ENCODE assay signal across 9 cellular contexts in genomic region chr13:81639984-81640582, GRCh38.
DNase-seq lines count a peak whose midpoint lies in the region; ATAC-seq and TF ChIP-seq lines count a peak whose summit lies in the region.
"Had no signal": no experiment of that assay in that cellular context is flagged by ENCODE, and none has a peak within 500 bp of the region (broad histone marks: within the 10 kb centered on the region; RNA-seq: fewer than 3 reads in every experiment).

No MANE protein-coding gene starts in this region.

- peak; percentile 34 for TF ChIP-seq CTCF in liver (IDR thresholded peaks at IDR 0.05; ENCODE audit: low read depth, low read length, missing input control)
- no peak for TF ChIP-seq CTCF in heart left ventricle (IDR thresholded peaks at IDR 0.05)

- no peak overlapping the region for H3K4me3 ChIP-seq in adipocyte (ENCODE audit: low read length)
- H3K4me3 ChIP-seq in liver (ENCODE audit: low read depth in 1 of 3, low read length in 3 of 3) = no peak overlapping the region
- H3K4me3 ChIP-seq in heart left ventricle = no peak overlapping the region
- H3K4me3 ChIP-seq: ovary had no signal

- intact Hi-C loops in heart left ventricle (cut with DNase I) = no loop called here

- H3K36me3 ChIP-seq in adipocyte (ENCODE audit: control insufficient read depth, insufficient read depth, low read length, severe bottlenecking) (no peaks in the 10 kb centered on the region), liver (ENCODE audit: control insufficient read depth in 4 of 4, insufficient read depth in 3 of 4, low read depth in 1 of 4, low read length in 3 of 4) (no peaks in the 10 kb centered on the region), heart left ventricle (no peaks in the 10 kb centered on the region)
- H3K36me3 ChIP-seq: ovary had no signal

- TF ChIP-seq POLR2A in heart left ventricle (IDR thresholded peaks at IDR 0.05) = no peak

- DNase-seq in EL (peak; percentile 0), HuH-7 (ENCODE audit: low spot score) (peak; percentile 7), adipocyte (ENCODE audit: low read depth) (peak; percentile 13), mesenteric fat pad (ENCODE audit: low spot score) (no peak), heart left ventricle (no peak), NCI-H2107 (lab: John Stamatoyannopoulos, UW) (no peak)
- DNase-seq: ovary had no signal

- peak; percentile 43 to 58 for TF ChIP-seq RAD21 in liver (IDR thresholded peaks at IDR 0.05)

- 52% methylated on average over 4 of the region's 4 CpGs for WGBS in liver
- WGBS in heart left ventricle, 4 donors = 79 to 86% (median 82%) methylated on average over 4 of the region's 4 CpGs

- H3K9me3 ChIP-seq in adipocyte (ENCODE audit: control insufficient read depth, low read length) (no peaks in the 10 kb centered on the region), liver (ENCODE audit: control insufficient read depth in 4 of 4, low read length in 3 of 4) (no peaks in the 10 kb centered on the region), heart left ventricle (peaks cover 0 to 4% (median 0%) of the 10 kb centered on the region in 12 donors)
- H3K9me3 ChIP-seq: ovary had no signal

- ATAC-seq in heart left ventricle = no peak
- ATAC-seq in GM18907 (IDR thresholded peaks at IDR 0.05; ENCODE audit: unreplicated experiment) = no peak

- no peak overlapping the region for H3K9ac ChIP-seq in adipocyte (ENCODE audit: low read length)
- H3K9ac ChIP-seq in liver (ENCODE audit: low read depth in 1 of 2, low read length in 2 of 2) = no peak overlapping the region

- H3K27ac ChIP-seq in liver (ENCODE audit: low read depth in 1 of 2, low read length in 2 of 2) (no peak overlapping the region), heart left ventricle (no peak overlapping the region)
- H3K27ac ChIP-seq: ovary had no signal

- H3K4me1 ChIP-seq in adipocyte (ENCODE audit: control insufficient read depth, insufficient read depth, low read length) (no peaks in the 10 kb centered on the region), liver (ENCODE audit: control insufficient read depth in 4 of 4, insufficient read depth in 4 of 4, low read length in 3 of 4) (no peaks in the 10 kb centered on the region), heart left ventricle (no peaks in the 10 kb centered on the region)

- H3K27me3 ChIP-seq in adipocyte (replicated peaks; ENCODE audit: control insufficient read depth, insufficient read depth, low read length) = no peaks in the 10 kb centered on the region
- no peaks in the 10 kb centered on the region for H3K27me3 ChIP-seq in liver (ENCODE audit: control insufficient read depth in 4 of 4, insufficient read depth in 4 of 4, low read length in 3 of 4)
- H3K27me3 ChIP-seq in heart left ventricle = no peaks in the 10 kb centered on the region
- H3K27me3 ChIP-seq: ovary had no signal

TF ChIP-seq in liver, 16 proteins besides CTCF, POLR2A, EP300 and RAD21:
- TF ChIP-seq GABPA (IDR thresholded peaks at IDR 0.05 in 1 of 2, conservative IDR thresholded peaks at IDR 0.05 in 1 of 2) (no peak), RXRA (IDR thresholded peaks at IDR 0.05) (no peak), ZBTB33 (IDR thresholded peaks at IDR 0.05) (no peak), MAX (IDR thresholded peaks at IDR 0.05) (no peak), YY1 (IDR thresholded peaks at IDR 0.05) (no peak), EGR1 (IDR thresholded peaks at IDR 0.05; ENCODE audit: low read depth in 2 of 2) (no peak), NR2F2 (IDR thresholded peaks at IDR 0.05) (no peak)

Comparison
In these comparisons a context has a peak if more than half of its experiments do, and no peak if none do; other contexts are left out.
1. DNase-seq: peak in EL (single experiment), HuH-7 (single experiment) and adipocyte (single experiment); none in mesenteric fat pad (single experiment), heart left ventricle (0 of 5) and NCI-H2107 (single experiment).